ENCODE assay signal across 12 cellular contexts in the genomic region with DNA sequence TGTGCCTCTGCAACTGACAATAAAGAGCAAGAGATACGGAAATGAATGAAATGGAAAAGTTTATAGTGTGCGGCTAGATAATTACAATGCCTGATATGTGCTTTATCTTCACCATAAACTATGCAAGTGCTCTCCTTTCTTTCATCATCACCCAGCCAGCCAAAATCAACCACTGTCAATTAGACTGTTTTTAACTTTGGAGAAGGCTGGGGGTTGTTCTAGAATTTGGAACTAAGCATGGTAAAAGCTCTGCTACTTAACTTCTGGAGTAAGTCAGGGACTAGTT.
DNase-seq lines count a peak whose midpoint lies in the region; TF ChIP-seq lines count a peak whose summit lies in the region.
"Had no signal": no experiment of that assay in that cellular context is flagged by ENCODE, and none has a peak within 500 bp of the region (broad histone marks: within the 10 kb centered on the region; RNA-seq: fewer than 3 reads in every experiment).

No MANE protein-coding gene starts in this region.

- H3K4me1 Mint-ChIP-seq in type B pancreatic cell (ENCODE audit: unreplicated experiment), result peaks cover 19% of the 10 kb centered on the region
- H3K4me1 Mint-ChIP-seq: T-cell had no signal

- peaks cover 10% of the 10 kb centered on the region for H3K27me3 ChIP-seq in osteoblast (ENCODE audit: insufficient read depth, low read length)
- H3K27me3 ChIP-seq: BLaER1, MG63 had no signal

- H3K36me3 ChIP-seq in HEK293 (ENCODE audit: control insufficient read depth in 2 of 2, insufficient read depth in 1 of 2, low read length in 2 of 2) (no peaks in the 10 kb centered on the region), osteoblast (ENCODE audit: insufficient read depth, low read length) (no peaks in the 10 kb centered on the region)
- H3K36me3 ChIP-seq: BLaER1, MG63 had no signal

- no peak overlapping the region for H3K4me3 ChIP-seq in AG10803 (ENCODE audit: low read length)
- H3K4me3 ChIP-seq in HEK293 (ENCODE audit: low read depth, low read length), result no peak overlapping the region
- no peak overlapping the region for H3K4me3 ChIP-seq in osteoblast (ENCODE audit: insufficient read depth, low read length)
- H3K4me3 ChIP-seq: BLaER1, MG63 had no signal

- H3K36me3 Mint-ChIP-seq in type B pancreatic cell, result no peaks in the 10 kb centered on the region
- H3K36me3 Mint-ChIP-seq: T-cell had no signal

- peaks cover 7% of the 10 kb centered on the region for H3K4me1 ChIP-seq in HEK293 (ENCODE audit: control insufficient read depth, insufficient read depth, low read length)
- H3K4me1 ChIP-seq in osteoblast (ENCODE audit: insufficient read depth, low read length), result peaks cover 23% of the 10 kb centered on the region
- H3K4me1 ChIP-seq: BLaER1 had no signal

- no peak overlapping the region for H3K27ac Mint-ChIP-seq in type B pancreatic cell
- H3K27ac Mint-ChIP-seq: CD4-positive, alpha-beta T cell; T-cell had no signal

- H3K9me3 Mint-ChIP-seq in type B pancreatic cell, result no peaks in the 10 kb centered on the region
- H3K9me3 Mint-ChIP-seq: CD4-positive, alpha-beta T cell; T-cell had no signal

- H3K4me2 ChIP-seq in osteoblast (ENCODE audit: insufficient read depth, low read length), result peak overlapping the region; percentile 8
- H3K4me2 ChIP-seq: BLaER1 had no signal

- H2AFZ ChIP-seq in osteoblast (ENCODE audit: low read length), result no peak overlapping the region

- CTCF ChIA-PET in HEK293 (lab: Yijun Ruan, JAX), result interaction anchor here (0.6 to 5.4 kb wide), 32 partner anchors 8 to 1120 kb away, joined by 3 to 49 read pairs (median 4); partner anchors contain the start of genes HAO2 and WARS2

- no peak overlapping the region; the same call in 1 of the 2 replicates for H3K27ac ChIP-seq in HEK293 (ENCODE audit: extremely low read depth, low read depth, low read length)
- no peak overlapping the region for H3K27ac ChIP-seq in osteoblast (ENCODE audit: low read depth, low read length)
- H3K27ac ChIP-seq: BLaER1 had no signal

- H3K9me3 ChIP-seq in HEK293 (ENCODE audit: control insufficient read depth, insufficient read depth, low read depth, low read length), result no peaks in the 10 kb centered on the region
- no peaks in the 10 kb centered on the region for H3K9me3 ChIP-seq in osteoblast (ENCODE audit: low read depth, low read length)
- H3K9me3 ChIP-seq: BLaER1, MG63 had no signal

- H3K4me3 Mint-ChIP-seq in type B pancreatic cell, result no peak overlapping the region
- H3K4me3 Mint-ChIP-seq: CD4-positive, alpha-beta T cell; T-cell had no signal

- POLR2A ChIA-PET in HEK293 (lab: Yijun Ruan, JAX), result no interaction called here

- peaks cover 10% of the 10 kb centered on the region for H3K27me3 Mint-ChIP-seq in type B pancreatic cell

- DNase-seq in AG10803 (ENCODE audit: low read depth) (peak; percentile 39), fibroblast of peridontal ligament (ENCODE audit: extremely low read depth) (peak; percentile 56), osteoblast (ENCODE audit: insufficient read length, low spot score, missing footprints) (no peak), type B pancreatic cell (ENCODE audit: extremely low spot score, unreplicated experiment) (no peak)
- no peak for DNase-seq in activated CD4-positive, alpha-beta T cell treated with anti-CD3 and anti-CD28 coated beads for 4 hours
- DNase-seq in effector CD4-positive, alpha-beta T cell, result no peak
- DNase-seq: Right ventricle myocardium superior had no signal

- no peaks in the 10 kb centered on the region for H3K79me2 ChIP-seq in osteoblast (ENCODE audit: insufficient read depth, low read length)

- H4K20me1 ChIP-seq in osteoblast (ENCODE audit: insufficient read depth, low read length), result no peaks in the 10 kb centered on the region
- H4K20me1 ChIP-seq: BLaER1 had no signal

- no peak for TF ChIP-seq CTCF in AG10803 (conservative IDR thresholded peaks at IDR 0.05; ENCODE audit: low read length)
- TF ChIP-seq CTCF in HEK293 (tag by site-specific recombination; IDR thresholded peaks at IDR 0.05), result no peak
- TF ChIP-seq CTCF in osteoblast (IDR thresholded peaks at IDR 0.05; ENCODE audit: extremely low read depth, low read depth, low read length), result no peak
- no peak for TF ChIP-seq CTCF in type B pancreatic cell (conservative IDR thresholded peaks at IDR 0.05)

TF ChIP-seq in HEK293, 187 proteins besides CTCF, POLR2A, EP300 and RAD21 (continues in another document):
- TF ChIP-seq AEBP2 (tag by site-specific recombination; IDR thresholded peaks at IDR 0.05; ENCODE audit: borderline replicate concordance) (no peak), GLIS2 (tag by site-specific recombination; IDR thresholded peaks at IDR 0.05) (no peak), ZNF175 (tag by site-specific recombination; IDR thresholded peaks at IDR 0.05) (no peak), OSR2 (tag by site-specific recombination; IDR thresholded peaks at IDR 0.05) (no peak), PATZ1 (tag by site-specific recombination; IDR thresholded peaks at IDR 0.05) (no peak), GLIS1 (tag by site-specific recombination; IDR thresholded peaks at IDR 0.05) (no peak), KLF7 (tag by site-specific recombination; IDR thresholded peaks at IDR 0.05; ENCODE audit: borderline replicate concordance) (no peak), ZNF596 (tag by site-specific recombination; IDR thresholded peaks at IDR 0.05) (no peak), ZFHX2 (tag by site-specific recombination; conservative IDR thresholded peaks at IDR 0.05) (no peak), ZNF10 (tag by site-specific recombination; IDR thresholded peaks at IDR 0.05) (no peak), ZNF148 (tag by site-specific recombination; IDR thresholded peaks at IDR 0.05; ENCODE audit: borderline replicate concordance) (no peak), ZXDB (tag by site-specific recombination; IDR thresholded peaks at IDR 0.05) (peak; percentile 72), KLF1 (tag by site-specific recombination; IDR thresholded peaks at IDR 0.05) (no peak), GLI4 (tag by site-specific recombination; IDR thresholded peaks at IDR 0.05) (no peak)
- TF ChIP-seq, protein P1, sequence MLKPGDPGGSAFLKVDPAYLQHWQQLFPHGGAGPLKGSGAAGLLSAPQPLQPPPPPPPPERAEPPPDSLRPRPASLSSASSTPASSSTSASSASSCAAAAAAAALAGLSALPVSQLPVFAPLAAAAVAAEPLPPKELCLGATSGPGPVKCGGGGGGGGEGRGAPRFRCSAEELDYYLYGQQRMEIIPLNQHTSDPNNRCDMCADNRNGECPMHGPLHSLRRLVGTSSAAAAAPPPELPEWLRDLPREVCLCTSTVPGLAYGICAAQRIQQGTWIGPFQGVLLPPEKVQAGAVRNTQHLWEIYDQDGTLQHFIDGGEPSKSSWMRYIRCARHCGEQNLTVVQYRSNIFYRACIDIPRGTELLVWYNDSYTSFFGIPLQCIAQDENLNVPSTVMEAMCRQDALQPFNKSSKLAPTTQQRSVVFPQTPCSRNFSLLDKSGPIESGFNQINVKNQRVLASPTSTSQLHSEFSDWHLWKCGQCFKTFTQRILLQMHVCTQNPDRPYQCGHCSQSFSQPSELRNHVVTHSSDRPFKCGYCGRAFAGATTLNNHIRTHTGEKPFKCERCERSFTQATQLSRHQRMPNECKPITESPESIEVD (tag by site-specific recombination; IDR thresholded peaks at IDR 0.05), result 0 out of 2 replicates have a peak, but pooled peaks have one; percentile 14

Comparison
In these comparisons a context has a peak if more than half of its experiments do, and no peak if none do; other contexts are left out.
1. DNase-seq: peak in AG10803 (single experiment) and fibroblast of peridontal ligament (single experiment); none in osteoblast (single experiment), type B pancreatic cell (single experiment), activated CD4-positive, alpha-beta T cell treated with anti-CD3 and anti-CD28 coated beads for 4 hours (0 of 2) and effector CD4-positive, alpha-beta T cell (single experiment).